Comparison of ENCODE assay signal across 23 cellular contexts in genomic region chr2:7963787-7964186, GRCh38.
"Had no signal": no experiment of that assay in that cellular context is flagged by ENCODE, and none has a peak within 500 bp of the region (broad histone marks: within the 10 kb centered on the region; RNA-seq: fewer than 3 reads in every experiment).

No MANE protein-coding gene starts in this region.

- H3K4me3 ChIP-seq: adrenal gland had no signal

- DNase-seq: activated CD4-positive, alpha-beta memory T cell treated with anti-CD3 and anti-CD28 coated beads for 36 hours; activated CD4-positive, alpha-beta T cell treated with anti-CD3 and anti-CD28 coated beads for 36 hours; activated CD4-positive, alpha-beta T cell treated with anti-CD3 and anti-CD28 coated beads, Interleukin-2, amount 50 U/mL, for 1 hour; activated CD8-positive, alpha-beta memory T cell treated with anti-CD3 and anti-CD28 coated beads, Interleukin-2, amount 50 U/mL, for 4 hours; activated gamma-delta T cell treated with Interleukin-2 at 50 U/mL for 16 hours; activated naive CD4-positive, alpha-beta T cell treated with anti-CD3 and anti-CD28 coated beads for 36 hours; activated T-cell treated with anti-CD3 and anti-CD28 coated beads for 4 hours; activated T-cell treated with anti-CD3 and anti-CD28 coated beads, Interleukin-2, amount 50 U/mL, for 4 hours; adrenal gland; central memory CD4-positive, alpha-beta T cell; Karpas-422; KBM-7; NCI-H1048; NCI-H1436 treated with DMSO at 0.1 percent for 48 hours; NCI-H1694 treated with DMSO at 0.1 percent for 48 hours; NCI-H2029; NCI-H345; NCI-H748 treated with DMSO at 0.1 percent for 48 hours; NK-92 treated with Interleukin-12 subunit alpha and Interleukin-12 subunit beta, amount 100 ng/mL, for 24 hours; Right ventricle myocardium superior had no signal

- ATAC-seq: activated CD4-positive, alpha-beta T cell treated with anti-CD3 and anti-CD28 coated beads for 36 hours; activated CD4-positive, CD25-positive, alpha-beta regulatory T cell treated with anti-CD3 and anti-CD28 coated beads, Interleukin-2, amount 50 U/mL, for 24 hours; activated naive CD4-positive, alpha-beta T cell treated with anti-CD3 and anti-CD28 coated beads, Interleukin-2, amount 50 U/mL, for 72 hours; activated T-cell treated with anti-CD3 and anti-CD28 coated beads, Interleukin-2, amount 50 U/mL, for 4 hours; WTC11 had no signal
